Comparison of ENCODE assay signal across 8 cellular contexts in genomic region chr17:18040287-18040858, GRCh38. TPM values are rescaled to one million over a fixed set of nuclear protein-coding genes. Genes with fewer than 3 reads are reported as not detected.
A peak's percentile ranks its signal among the peaks of the same experiment; 100 is the strongest.
DNase-seq lines count a peak whose midpoint lies in the region; ATAC-seq and TF ChIP-seq lines count a peak whose summit lies in the region.

No MANE protein-coding gene starts in this region.

- H3K4me2 ChIP-seq in fibroblast of lung (ENCODE audit: extremely low read depth, insufficient read depth, low read length), result peak overlapping the region; percentile 90

- DNase-seq in GM12864 (ENCODE audit: low read depth) (no peak), SK-N-DZ (ENCODE audit: low spot score) (peak; percentile 40), fibroblast of lung (ENCODE audit: low read depth in 2 of 2) (no peak), T1000 (lab: John Stamatoyannopoulos, UW) (no peak)
- DNase-seq in activated CD4-positive, alpha-beta T cell treated with anti-CD3 and anti-CD28 coated beads, Interleukin-2, amount 50 U/mL, for 4 hours, result no peak
- no peak for DNase-seq in stimulated activated CD4-positive, alpha-beta T cell treated with anti-CD3 and anti-CD28 coated beads, Interleukin-12 subunit alpha, Interleukin-12 subunit beta, amount 100 ng/mL, for 4 hours

- H4K20me1 ChIP-seq in fibroblast of lung (ENCODE audit: control insufficient read depth, extremely low read depth, insufficient read depth, low read length), result no peaks in the 10 kb centered on the region

- H2AFZ ChIP-seq in fibroblast of lung (ENCODE audit: low read length), result no peak overlapping the region

- TF ChIP-seq CTCF in GM12864 (IDR thresholded peaks at IDR 0.05; ENCODE audit: low read depth, low read length, missing control alignments) (no peak), fibroblast of lung (conservative IDR thresholded peaks at IDR 0.05 in 1 of 2, IDR thresholded peaks at IDR 0.05 in 1 of 2; ENCODE audit: low read depth in 1 of 2, low read length in 2 of 2) (no peak)

- ATAC-seq in GM21786 (IDR thresholded peaks at IDR 0.05; ENCODE audit: unreplicated experiment), result no peak

- peaks cover 2% of the 10 kb centered on the region for H3K36me3 ChIP-seq in fibroblast of lung (ENCODE audit: control insufficient read depth, insufficient read depth, low read length)
- H3K36me3 ChIP-seq in rectal smooth muscle tissue (ENCODE audit: control insufficient read depth, insufficient read depth, low read length), result no peaks in the 10 kb centered on the region

- H3K27me3 ChIP-seq in fibroblast of lung (ENCODE audit: control insufficient read depth, insufficient read depth, low read length), result no peaks in the 10 kb centered on the region
- no peaks in the 10 kb centered on the region for H3K27me3 ChIP-seq in rectal smooth muscle tissue (ENCODE audit: control insufficient read depth, insufficient read depth, low read length)

- no peak overlapping the region for H3K27ac ChIP-seq in fibroblast of lung (ENCODE audit: insufficient read depth, low read length)
- no peak overlapping the region for H3K27ac ChIP-seq in rectal smooth muscle tissue (ENCODE audit: low read depth, low read length)

- no peaks in the 10 kb centered on the region for H3K9me3 ChIP-seq in fibroblast of lung (ENCODE audit: control insufficient read depth, insufficient read depth, low read depth, low read length)

- peaks cover 15% of the 10 kb centered on the region for H3K4me1 ChIP-seq in fibroblast of lung (ENCODE audit: control insufficient read depth, extremely low read depth, insufficient read depth, low read length)
- H3K4me1 ChIP-seq in rectal smooth muscle tissue (ENCODE audit: control insufficient read depth, insufficient read depth, low read length), result peaks cover 14% of the 10 kb centered on the region

- H3K79me2 ChIP-seq in fibroblast of lung (ENCODE audit: control insufficient read depth, insufficient read depth, low read length), result peaks cover 11% of the 10 kb centered on the region

- H3K4me3 ChIP-seq in GM12864 (ENCODE audit: low read depth, low read length), result peak overlapping the region; percentile 68
- peak overlapping the region; percentile 69 to 83 (median 75) for H3K4me3 ChIP-seq in fibroblast of lung (replicated peaks in 1 of 4; ENCODE audit: control extremely low read depth in 1 of 4, insufficient read depth in 1 of 4, low read depth in 3 of 4, low read length in 4 of 4)
- H3K4me3 ChIP-seq in rectal smooth muscle tissue (ENCODE audit: low read length), result peak overlapping the region; percentile 88

- peak overlapping the region; percentile 74 for H3K9ac ChIP-seq in fibroblast of lung (ENCODE audit: insufficient read depth, low read length)
- peak overlapping the region; percentile 32 for H3K9ac ChIP-seq in rectal smooth muscle tissue (ENCODE audit: low read length)

RNA-seq across cellular contexts. Expression of gene GID4, which starts 1.2 kb away (rescaled TPM):
- 8.2 and 8.6 TPM in 2 replicates for polyA plus RNA-seq in SK-N-DZ (2014; cell fraction: cytosol; rRNA removed)
- 5.6 and 8.3 TPM in 2 replicates for polyA plus RNA-seq in SK-N-DZ (2014; cell fraction: nucleus; rRNA removed)
- 7.2 and 10.2 TPM in 2 replicates for total RNA-seq in fibroblast of lung
- 9.0 TPM in 2 replicates for polyA plus RNA-seq in fibroblast of lung
- polyA plus RNA-seq in fibroblast of lung (2012), result 6.8 and 7.6 TPM in 2 replicates
- polyA minus RNA-seq in fibroblast of lung (ENCODE audit: low replicate concordance), result 13.8 and 14.8 TPM in 2 replicates

RNA-seq across cellular contexts. Expression of gene ATPAF2, which starts 1.4 kb away (rescaled TPM):
- polyA plus RNA-seq in SK-N-DZ (2014; cell fraction: cytosol; rRNA removed), result 28.4 and 44.3 TPM in 2 replicates
- polyA plus RNA-seq in SK-N-DZ (2014; cell fraction: nucleus; rRNA removed), result 40.9 and 53.7 TPM in 2 replicates
- total RNA-seq in fibroblast of lung, result 10.3 and 12.6 TPM in 2 replicates
- polyA plus RNA-seq in fibroblast of lung, result 11.6 and 14.7 TPM in 2 replicates
- 17.1 and 18.8 TPM in 2 replicates for polyA plus RNA-seq in fibroblast of lung (2012)
- polyA minus RNA-seq in fibroblast of lung (ENCODE audit: low replicate concordance), result 10.9 and 25.0 TPM in 2 replicates

RNA-seq across cellular contexts. Expression of gene DRG2, which starts 47.4 kb away (rescaled TPM):
- 81.0 and 85.6 TPM in 2 replicates for polyA plus RNA-seq in SK-N-DZ (2014; cell fraction: cytosol; rRNA removed)
- polyA plus RNA-seq in SK-N-DZ (2014; cell fraction: nucleus; rRNA removed), result 173 and 206 TPM in 2 replicates
- total RNA-seq in fibroblast of lung, result 25.7 and 30.1 TPM in 2 replicates
- 26.7 and 32.2 TPM in 2 replicates for polyA plus RNA-seq in fibroblast of lung
- 29.6 and 33.8 TPM in 2 replicates for polyA plus RNA-seq in fibroblast of lung (2012)
- polyA minus RNA-seq in fibroblast of lung (ENCODE audit: low replicate concordance), result 56.4 and 67.3 TPM in 2 replicates
